In genomic region chr2:70086278-70086837, GRCh38 we compare ENCODE assay signal across 8 cellular contexts. TPM values are rescaled to one million over a fixed set of nuclear protein-coding genes. Genes with fewer than 3 reads are reported as not detected.
DNase-seq lines count a peak whose midpoint lies in the region; ATAC-seq and TF ChIP-seq lines count a peak whose summit lies in the region.

No MANE protein-coding gene starts in this region.

- intact Hi-C loops in A673 (cut with micrococcal nuclease; ENCODE audit: unreplicated experiment), result loop anchor here (2.0 kb wide), 1 partner anchor 56 kb away; no protein-coding TSS in a partner anchor

- no peaks in the 10 kb centered on the region for H3K9me3 ChIP-seq in A673 (ENCODE audit: low read depth, low read length, poor library complexity, severe bottlenecking)

- H3K27me3 ChIP-seq in A673 (replicated peaks; ENCODE audit: insufficient read depth, low read depth, low read length, poor library complexity), result no peaks in the 10 kb centered on the region
- no peaks in the 10 kb centered on the region for H3K27me3 ChIP-seq in layer of hippocampus (ENCODE audit: control insufficient read depth, insufficient read depth, low read length)

- peak; percentile 45 for ATAC-seq in GM18858 (IDR thresholded peaks at IDR 0.05; ENCODE audit: unreplicated experiment)
- ATAC-seq in HG03095 (IDR thresholded peaks at IDR 0.05; ENCODE audit: unreplicated experiment), result peak; percentile 33

- H3K4me1 ChIP-seq in A673 (ENCODE audit: insufficient read depth, low read length, poor library complexity, severe bottlenecking), result peaks cover 31% of the 10 kb centered on the region

- DNase-seq in A673 (ENCODE audit: low spot score) (peak; percentile 74), NCI-H2227 treated with DMSO at 0.1 percent for 48 hours (lab: John Stamatoyannopoulos, UW) (peak; percentile 92), choroid plexus epithelial cell (ENCODE audit: low read depth) (peak; percentile 93)
- DNase-seq in activated CD4-positive, alpha-beta T cell treated with anti-CD3 and anti-CD28 coated beads for 24 hours (ENCODE audit: low read depth in 2 of 2), result peak; percentile 53 to 61
- DNase-seq in stimulated activated CD4-positive, alpha-beta T cell treated with anti-CD3 and anti-CD28 coated beads, Interleukin-1b, Interleukin-23, amount 100 ng/mL, for 1 hour (ENCODE audit: low read depth in 2 of 2), result peak; percentile 34 to 50

- H3K36me3 ChIP-seq in A673 (ENCODE audit: insufficient read depth, low read length, poor library complexity, severe bottlenecking), result peaks cover 29% of the 10 kb centered on the region

- no peak for TF ChIP-seq CTCF in A673 (conservative IDR thresholded peaks at IDR 0.05; ENCODE audit: low read depth, low read length)
- no peak for TF ChIP-seq CTCF in choroid plexus epithelial cell (conservative IDR thresholded peaks at IDR 0.05; ENCODE audit: low read depth, low read length)

- CTCF ChIA-PET in A673 (lab: Charles Lee), result interaction anchor here (0.6 kb wide), 1 partner anchor 15 kb away, joined by 3 read pairs; no protein-coding TSS in a partner anchor

- POLR2A ChIA-PET in A673 (lab: Charles Lee; ENCODE audit: low non-redundant PET), result no interaction called here

- H3K27ac ChIP-seq in A673 (ENCODE audit: low read depth, low read length, poor library complexity, severe bottlenecking) (peak overlapping the region; percentile 100), layer of hippocampus (ENCODE audit: low read depth, low read length) (peak overlapping the region; percentile 100)

- BruUV-seq in A673 (replicated peaks; lab: Mats Ljungman, UMichigan), result no TSS peak

- peak overlapping the region; percentile 85 for H3K4me3 ChIP-seq in A673 (ENCODE audit: low read depth, low read length, poor library complexity, severe bottlenecking)
- H3K4me3 ChIP-seq in choroid plexus epithelial cell (ENCODE audit: low read depth, low read length), result peak overlapping the region; percentile 75

RNA-seq across cellular contexts. Expression of gene PCBP1, which starts 0.9 kb away (rescaled TPM):
- 343 and 350 TPM in 2 replicates for total RNA-seq in A673 (2021)

Comparison
In these comparisons a context has a peak if more than half of its experiments do, and no peak if none do; other contexts are left out.
1. Peak in every context shown above with its lines: DNase-seq, ATAC-seq, H3K4me3 ChIP-seq and H3K27ac ChIP-seq.
2. DNase-seq: peak in every context shown above with its lines; median percentile 93 in choroid plexus epithelial cell; 92 in NCI-H2227 treated with DMSO at 0.1 percent for 48 hours; 74 in A673; 57 in activated CD4-positive, alpha-beta T cell treated with anti-CD3 and anti-CD28 coated beads for 24 hours; 42 in stimulated activated CD4-positive, alpha-beta T cell treated with anti-CD3 and anti-CD28 coated beads, Interleukin-1b, Interleukin-23, amount 100 ng/mL, for 1 hour.